Comparison of ENCODE assay signal across 12 cellular contexts in genomic region chr3:64417816-64418215, GRCh38.
DNase-seq lines count a peak whose midpoint lies in the region; ATAC-seq, FAIRE-seq and TF ChIP-seq lines count a peak whose summit lies in the region.
"Had no signal": no experiment of that assay in that cellular context is flagged by ENCODE, and none has a peak within 500 bp of the region (broad histone marks: within the 10 kb centered on the region; RNA-seq: fewer than 3 reads in every experiment).

No MANE protein-coding gene starts in this region.

- 25 to 27% methylated on average over 4 of the region's 4 CpGs for WGBS in ectodermal cell, 2 experiments

- H3K27me3 ChIP-seq in ectodermal cell (ENCODE audit: control insufficient read depth, insufficient read depth, low read length, poor library complexity, severe bottlenecking) (no peaks in the 10 kb centered on the region), neuron (ENCODE audit: insufficient read depth, low read length) (no peaks in the 10 kb centered on the region), Peyer's patch (no peaks in the 10 kb centered on the region)

- H3K27ac ChIP-seq in ectodermal cell (ENCODE audit: insufficient read depth, low read depth, low read length, poor library complexity, severe bottlenecking): peak overlapping the region; percentile 22
- H3K27ac ChIP-seq in Peyer's patch: no peak overlapping the region
- H3K27ac ChIP-seq: skin epidermis had no signal

- no peak for TF ChIP-seq CTCF in Peyer's patch (IDR thresholded peaks at IDR 0.05)

- H3K9me3 ChIP-seq in ectodermal cell (ENCODE audit: control insufficient read depth, low read length) (no peaks in the 10 kb centered on the region), neuron (ENCODE audit: low read length) (no peaks in the 10 kb centered on the region), Peyer's patch (no peaks in the 10 kb centered on the region)

- H3K4me3 ChIP-seq in ectodermal cell (ENCODE audit: insufficient read depth, low read depth, low read length): no peak overlapping the region
- no peak overlapping the region for H3K4me3 ChIP-seq in neuron (ENCODE audit: low read length)
- H3K4me3 ChIP-seq in Peyer's patch: no peak overlapping the region
- H3K4me3 ChIP-seq: lung, skin epidermis had no signal

- TF ChIP-seq POLR2A in GM12892 (IDR thresholded peaks at IDR 0.05; ENCODE audit: low read depth, low read length) (no peak), Peyer's patch (IDR thresholded peaks at IDR 0.05) (no peak)

- H3K4me1 ChIP-seq in ectodermal cell (ENCODE audit: control insufficient read depth, insufficient read depth, low read length) (peaks cover 9% of the 10 kb centered on the region), neuron (ENCODE audit: insufficient read depth, low read length) (peaks cover 9% of the 10 kb centered on the region), Peyer's patch (no peaks in the 10 kb centered on the region)

- H2AFZ ChIP-seq in neuron (ENCODE audit: low read depth, low read length): peak overlapping the region; percentile 77

- FAIRE-seq in GM12892 (lab: Jason Lieb, UNC): peak; percentile 74

- H3K36me3 ChIP-seq in ectodermal cell (ENCODE audit: control insufficient read depth, insufficient read depth, low read length) (no peaks in the 10 kb centered on the region), neuron (ENCODE audit: insufficient read depth, low read length) (no peaks in the 10 kb centered on the region), Peyer's patch (no peaks in the 10 kb centered on the region)

- DNase-seq in GM12892 (ENCODE audit: insufficient read length): no peak
- peak; percentile 1 for DNase-seq in NCI-H2227 treated with DMSO at 0.1 percent for 48 hours (lab: John Stamatoyannopoulos, UW)
- DNase-seq in Peyer's patch: no peak
- DNase-seq in NCI-H524 treated with DMSO at 0.1 percent for 48 hours (lab: John Stamatoyannopoulos, UW): no peak
- DNase-seq: RPMI8226 had no signal

- no peak for ATAC-seq in GM21447 (IDR thresholded peaks at IDR 0.05; ENCODE audit: unreplicated experiment)
- no peak for ATAC-seq in HG03439 (IDR thresholded peaks at IDR 0.05; ENCODE audit: unreplicated experiment)
- ATAC-seq: activated naive CD4-positive, alpha-beta T cell treated with anti-CD3 and anti-CD28 coated beads, Interleukin-2, amount 50 U/mL, for 72 hours had no signal
